ENCODE assay signal across 24 cellular contexts in the genomic region with DNA sequence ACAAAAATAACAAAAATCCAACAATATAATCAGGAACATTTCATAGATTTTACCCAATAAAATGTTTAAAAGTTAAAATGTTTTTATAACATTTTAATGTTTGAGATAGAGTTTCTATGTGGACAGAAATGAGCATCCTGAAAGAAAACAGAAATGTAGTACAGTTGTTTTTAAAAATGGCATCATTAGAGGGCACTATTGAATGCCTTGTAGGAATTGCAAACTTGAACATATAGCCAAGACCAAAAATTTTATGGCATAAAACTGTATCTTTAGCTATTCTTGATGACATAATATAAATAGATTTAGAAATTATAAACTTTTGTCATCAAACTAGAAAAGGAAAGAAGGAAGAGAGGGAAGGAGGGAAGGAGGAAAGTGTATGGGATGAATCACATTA.
DNase-seq lines count a peak whose midpoint lies in the region; ATAC-seq, FAIRE-seq and TF ChIP-seq lines count a peak whose summit lies in the region.
"Had no signal": no experiment of that assay in that cellular context is flagged by ENCODE, and none has a peak within 500 bp of the region (broad histone marks: within the 10 kb centered on the region; RNA-seq: fewer than 3 reads in every experiment).

No MANE protein-coding gene starts in this region.

- CTCF ChIA-PET in IMR-90 (lab: Yijun Ruan, JAX): no interaction called here

- TF ChIP-seq POLR2A in IMR-90 (IDR thresholded peaks at IDR 0.05; ENCODE audit: low read depth, low read length): no peak

- DNase-seq in IMR-90 (no peak), amniotic epithelial cell (ENCODE audit: low read depth) (peak; percentile 1), fibroblast of mammary gland (ENCODE audit: low read depth) (no peak), small intestine (no peak), GDM1 (lab: John Stamatoyannopoulos, UW) (no peak), NOMO-1 treated with DMSO at 0.1 percent for 48 hours (lab: John Stamatoyannopoulos, UW; ENCODE audit: unreplicated experiment) (no peak)
- DNase-seq: CD8-positive, alpha-beta memory T cell; DND-41; HCEC 1CT; Karpas-422; MG63; NCI-H1048; NCI-H1436 treated with DMSO at 0.1 percent for 48 hours; NCI-H2029; NCI-H345; NCI-H524 treated with DMSO at 0.1 percent for 48 hours; Peyer's patch; Right ventricle myocardium superior had no signal

- H3K4ac ChIP-seq in IMR-90 (ENCODE audit: low read depth, low read length): no peak overlapping the region

- dilution Hi-C loops in IMR-90 (cut with HindIII; ENCODE audit: low sequenced_read_pairs, unreplicated experiment): no loop called here

- intact Hi-C loops in IMR-90 (cut with micrococcal nuclease): loop anchor here (2.0 kb wide), 1 partner anchor 182 kb away; no protein-coding TSS in a partner anchor

- POLR2A ChIA-PET in IMR-90 (lab: Charles Lee; ENCODE audit: unreplicated experiment): no interaction called here

- no peak for TF ChIP-seq RAD21 in IMR-90 (IDR thresholded peaks at IDR 0.05; ENCODE audit: low read length)

- no peak overlapping the region for H2AK5ac ChIP-seq in IMR-90 (ENCODE audit: low read depth, low read length)

- H3K9me1 ChIP-seq in IMR-90 (ENCODE audit: insufficient read depth, low read length): no peaks in the 10 kb centered on the region

- H3K4me1 ChIP-seq in IMR-90 (ENCODE audit: control insufficient read depth, insufficient read depth, low read length) (no peaks in the 10 kb centered on the region), small intestine (ENCODE audit: control insufficient read depth in 2 of 2, insufficient read depth in 1 of 2, low read depth in 1 of 2, low read length in 1 of 2) (no peaks in the 10 kb centered on the region)
- H3K4me1 ChIP-seq: A549; BLaER1 treated with 17β-estradiol and CSF1 and Interleukin-3, amounts not matched to agents 10 nM and 100 nM; Peyer's patch had no signal

- no peaks in the 10 kb centered on the region for H3K79me1 ChIP-seq in IMR-90 (ENCODE audit: low read depth in 1 of 2, low read length in 2 of 2)

- H3K23ac ChIP-seq in IMR-90 (ENCODE audit: low read depth, low read length): no peak overlapping the region

- in situ Hi-C loops in IMR-90 (cut with MboI; ENCODE audit: low sequenced_read_pairs): no loop called here

- no peak overlapping the region for H4K5ac ChIP-seq in IMR-90 (ENCODE audit: low read depth, low read length)

- no peak overlapping the region for H3K56ac ChIP-seq in IMR-90 (ENCODE audit: extremely low read depth, insufficient read depth, low read length)

- H2BK15ac ChIP-seq in IMR-90 (ENCODE audit: low read depth, low read length): no peak overlapping the region

- H3K27me3 ChIP-seq in IMR-90 (ENCODE audit: control insufficient read depth, insufficient read depth, low read length): no peaks in the 10 kb centered on the region
- no peaks in the 10 kb centered on the region for H3K27me3 ChIP-seq in small intestine (ENCODE audit: control insufficient read depth in 2 of 2, insufficient read depth in 2 of 2, low read length in 2 of 2)
- H3K27me3 ChIP-seq: BLaER1 treated with 17β-estradiol and CSF1 and Interleukin-3, amounts not matched to agents 10 nM and 100 nM; MG63; Peyer's patch had no signal

- FAIRE-seq in small intestine (lab: Jason Lieb, UNC): peak; percentile 39
- FAIRE-seq: A549, GM19239, HTR-8/SVneo had no signal

- no peak overlapping the region for H3K14ac ChIP-seq in IMR-90 (replicated peaks; ENCODE audit: low read depth, low read length)

- no TSS peak for BruUV-seq in IMR-90 (replicated peaks; lab: Mats Ljungman, UMichigan)

- no peaks in the 10 kb centered on the region for H3K36me3 ChIP-seq in IMR-90 (ENCODE audit: control insufficient read depth, insufficient read depth, low read length)
- H3K36me3 ChIP-seq in small intestine (ENCODE audit: control insufficient read depth in 2 of 2, insufficient read depth in 2 of 2, low read length in 2 of 2): no peaks in the 10 kb centered on the region
- H3K36me3 ChIP-seq: BLaER1 treated with 17β-estradiol and CSF1 and Interleukin-3, amounts not matched to agents 10 nM and 100 nM; MG63; Peyer's patch had no signal

- H2BK20ac ChIP-seq in IMR-90 (ENCODE audit: low read depth, low read length): no peak overlapping the region

- H2BK5ac ChIP-seq in IMR-90 (ENCODE audit: low read depth, low read length, poor library complexity, severe bottlenecking): no peak overlapping the region

- H3K9me3 ChIP-seq in IMR-90 (ENCODE audit: control insufficient read depth, insufficient read depth, low read length) (no peaks in the 10 kb centered on the region; the same call in 1 of the 2 replicates), small intestine (ENCODE audit: control insufficient read depth, low read depth) (no peaks in the 10 kb centered on the region)
- H3K9me3 ChIP-seq: A549, MG63 had no signal

- no peak for TF ChIP-seq CTCF in IMR-90 (conservative IDR thresholded peaks at IDR 0.05; ENCODE audit: low read depth, low read length)
- TF ChIP-seq CTCF in fibroblast of mammary gland (conservative IDR thresholded peaks at IDR 0.05; ENCODE audit: control insufficient read depth, insufficient read depth, low read depth, low read length): peak; percentile 6

- ATAC-seq in IMR-90 (ENCODE audit: low read depth) (peak; percentile 40; the same call in 1 of the 2 replicates), GM18867 (IDR thresholded peaks at IDR 0.05; ENCODE audit: unreplicated experiment) (no peak)
- ATAC-seq: A549, GM23338 had no signal

- H3K4me3 ChIP-seq in IMR-90 (ENCODE audit: insufficient read depth, low read depth, low read length) (no peak overlapping the region), fibroblast of mammary gland (ENCODE audit: control insufficient read depth, low read depth, low read length) (no peak overlapping the region), small intestine (ENCODE audit: low read depth in 1 of 2, low read length in 2 of 2) (no peak overlapping the region)
- H3K4me3 ChIP-seq: A549; BLaER1 treated with 17β-estradiol and CSF1 and Interleukin-3, amounts not matched to agents 10 nM and 100 nM; GM23338; MG63; Peyer's patch had no signal

- H4K20me1 ChIP-seq in IMR-90 (ENCODE audit: insufficient read depth, low read length): no peaks in the 10 kb centered on the region
- H4K20me1 ChIP-seq: BLaER1 treated with 17β-estradiol and CSF1 and Interleukin-3, amounts not matched to agents 10 nM and 100 nM had no signal

- H2AFZ ChIP-seq in IMR-90 (replicated peaks; ENCODE audit: low read length, poor library complexity): no peak overlapping the region
- H2AFZ ChIP-seq: GM23338 had no signal

- H4K91ac ChIP-seq in IMR-90 (ENCODE audit: insufficient read depth, low read depth, low read length): no peak overlapping the region

- no peak overlapping the region for H3K4me2 ChIP-seq in IMR-90 (ENCODE audit: low read depth, low read length)
- H3K4me2 ChIP-seq: A549; BLaER1 treated with 17β-estradiol and CSF1 and Interleukin-3, amounts not matched to agents 10 nM and 100 nM; GM23338 had no signal

- no peak overlapping the region for H2AK9ac ChIP-seq in IMR-90 (replicated peaks; ENCODE audit: low read depth, low read length, poor library complexity)

- H3K9ac ChIP-seq in IMR-90 (ENCODE audit: low read depth, low read length): no peak overlapping the region
- H3K9ac ChIP-seq: BLaER1 treated with 17β-estradiol and CSF1 and Interleukin-3, amounts not matched to agents 10 nM and 100 nM had no signal

- no peak overlapping the region for H3K18ac ChIP-seq in IMR-90 (ENCODE audit: low read depth, low read length)

- H4K8ac ChIP-seq in IMR-90 (ENCODE audit: low read depth in 2 of 2, low read length in 2 of 2): no peak overlapping the region

- no peak overlapping the region for H2BK120ac ChIP-seq in IMR-90 (ENCODE audit: low read depth, low read length)

- no peak overlapping the region for H3K27ac ChIP-seq in IMR-90 (ENCODE audit: insufficient read depth, low read length)
- no peak overlapping the region for H3K27ac ChIP-seq in small intestine (ENCODE audit: low read depth in 1 of 2, low read length in 1 of 2)
- H3K27ac ChIP-seq: A549; BLaER1 treated with 17β-estradiol and CSF1 and Interleukin-3, amounts not matched to agents 10 nM and 100 nM; Peyer's patch had no signal

TF ChIP-seq in IMR-90, 13 proteins besides CTCF, POLR2A, EP300 and RAD21:
- TF ChIP-seq USF2 (IDR thresholded peaks at IDR 0.05; ENCODE audit: low read depth, low read length) (no peak), RCOR1 (IDR thresholded peaks at IDR 0.05; ENCODE audit: insufficient replicate concordance, low read length) (no peak), MAZ (IDR thresholded peaks at IDR 0.05; ENCODE audit: borderline replicate concordance, low read depth, low read length) (no peak), MAFK (IDR thresholded peaks at IDR 0.05; ENCODE audit: low read depth, low read length) (no peak), BHLHE40 (IDR thresholded peaks at IDR 0.05; ENCODE audit: low read depth, low read length) (no peak), FOS (IDR thresholded peaks at IDR 0.05; ENCODE audit: low read depth, low read length) (no peak)
